In genomic region chr11:87046824-87047223, GRCh38 we compare ENCODE assay signal across 31 cellular contexts.
"Had no signal": no experiment of that assay in that cellular context is flagged by ENCODE, and none has a peak within 500 bp of the region (broad histone marks: within the 10 kb centered on the region; RNA-seq: fewer than 3 reads in every experiment).

No MANE protein-coding gene starts in this region.

- H3K27me3 ChIP-seq: brain microvascular endothelial cell, dorsolateral prefrontal cortex had no signal

- H3K27ac Mint-ChIP-seq: activated B cell treated with CpG ODN at 0.5 μM for 24 hours; activated CD8-positive, alpha-beta T cell treated with anti-CD3 and anti-CD28 coated beads for 36 hours; activated naive CD8-positive, alpha-beta T cell; activated T-helper 17 cell treated with anti-CD3 and anti-CD28 coated beads, Interleukin-2, amount 50 U/mL, for 72 hours; dendritic cell treated with granulocyte-macrophage colony-stimulating factor and Interleukin-4, amounts not matched to agents 40 ng/mL and 50 ng/mL, for 4 days; effector memory CD8-positive, alpha-beta T cell had no signal

- ATAC-seq: activated CD4-positive, CD25-positive, alpha-beta regulatory T cell treated with anti-CD3 and anti-CD28 coated beads, Interleukin-2, amount 50 U/mL, for 24 hours; activated CD8-positive, alpha-beta T cell treated with anti-CD3 and anti-CD28 coated beads for 36 hours; activated T-cell treated with anti-CD3 and anti-CD28 coated beads, Interleukin-2, amount 50 U/mL, for 4 hours; activated T-helper 17 cell treated with anti-CD3 and anti-CD28 coated beads, Interleukin-2, amount 50 U/mL, for 72 hours; effector memory CD8-positive, alpha-beta T cell; esophagus mucosa had no signal

- H3K9me3 Mint-ChIP-seq: activated T-cell treated with anti-CD3 and anti-CD28 coated beads, Interleukin-2, amount 50 U/mL, for 4 hours; activated T-helper 17 cell treated with anti-CD3 and anti-CD28 coated beads, Interleukin-2, amount 50 U/mL, for 72 hours; central memory CD8-positive, alpha-beta T cell; effector memory CD8-positive, alpha-beta T cell had no signal

- H3K4me1 Mint-ChIP-seq: activated B cell treated with CpG ODN at 0.5 μM for 24 hours; activated T-helper 17 cell treated with anti-CD3 and anti-CD28 coated beads, Interleukin-2, amount 50 U/mL, for 72 hours had no signal

- H3K4me3 Mint-ChIP-seq: activated B cell treated with CpG ODN at 0.5 μM for 24 hours; activated CD8-positive, alpha-beta T cell treated with anti-CD3 and anti-CD28 coated beads for 36 hours; activated naive CD8-positive, alpha-beta T cell; activated T-cell treated with anti-CD3 and anti-CD28 coated beads, Interleukin-2, amount 50 U/mL, for 4 hours; activated T-helper 17 cell treated with anti-CD3 and anti-CD28 coated beads, Interleukin-2, amount 50 U/mL, for 72 hours; central memory CD8-positive, alpha-beta T cell; dendritic cell treated with granulocyte-macrophage colony-stimulating factor and Interleukin-4, amounts not matched to agents 40 ng/mL and 50 ng/mL, for 4 days; effector memory CD8-positive, alpha-beta T cell had no signal

- DNase-seq: activated B cell treated with CpG ODN at 0.5 μM for 24 hours; activated CD4-positive, alpha-beta T cell treated with anti-CD3 and anti-CD28 coated beads for 48 hours; activated CD4-positive, alpha-beta T cell treated with anti-CD3 and anti-CD28 coated beads, Interleukin-2, amount 50 U/mL, for 1 hour; activated CD4-positive, alpha-beta T cell treated with anti-CD3 and anti-CD28 coated beads, Interleukin-2, amount 50 U/mL, for 48 hours; activated CD8-positive, alpha-beta memory T cell treated with anti-CD3 and anti-CD28 coated beads for 24 hours; activated CD8-positive, alpha-beta T cell treated with anti-CD3 and anti-CD28 coated beads for 36 hours; activated effector memory CD4-positive, alpha-beta T cell treated with Interleukin-2 at 50 U/mL for 16 hours; activated gamma-delta T cell treated with Interleukin-2 at 50 U/mL for 16 hours; activated naive CD4-positive, alpha-beta T cell treated with anti-CD3 and anti-CD28 coated beads, Interleukin-2, amount 50 U/mL, for 16 hours; activated naive CD4-positive, alpha-beta T cell treated with Interleukin-2 at 50 U/mL for 16 hours; activated T-cell treated with anti-CD3 and anti-CD28 coated beads, Interleukin-2, amount 50 U/mL, for 4 hours; amniotic stem cell; anterior cingulate cortex; brain microvascular endothelial cell; dorsolateral prefrontal cortex; effector memory CD8-positive, alpha-beta T cell; foreskin fibroblast; head of caudate nucleus; T-helper 2 cell had no signal

- FAIRE-seq: astrocyte, bronchial epithelial cell, endometrium, frontal cortex had no signal

- H3K4me3 ChIP-seq: coronary artery, dorsolateral prefrontal cortex had no signal

- H3K27ac ChIP-seq: brain microvascular endothelial cell, coronary artery, dorsolateral prefrontal cortex, VCaP had no signal

- H3K27me3 Mint-ChIP-seq: activated B cell treated with CpG ODN at 0.5 μM for 24 hours; activated CD8-positive, alpha-beta T cell treated with anti-CD3 and anti-CD28 coated beads for 36 hours; activated naive CD8-positive, alpha-beta T cell; activated T-helper 17 cell treated with anti-CD3 and anti-CD28 coated beads, Interleukin-2, amount 50 U/mL, for 72 hours; central memory CD8-positive, alpha-beta T cell; dendritic cell treated with granulocyte-macrophage colony-stimulating factor and Interleukin-4, amounts not matched to agents 40 ng/mL and 50 ng/mL, for 4 days; effector memory CD8-positive, alpha-beta T cell had no signal
